ENCODE assay signal across 9 cellular contexts in genomic region chr22:20531404-20532181, GRCh38. TPM values are rescaled to one million over a fixed set of nuclear protein-coding genes. Genes with fewer than 3 reads are reported as not detected.
DNase-seq lines count a peak whose midpoint lies in the region; ATAC-seq, FAIRE-seq and TF ChIP-seq lines count a peak whose summit lies in the region.
"Had no signal": no experiment of that assay in that cellular context is flagged by ENCODE, and none has a peak within 500 bp of the region (broad histone marks: within the 10 kb centered on the region; RNA-seq: fewer than 3 reads in every experiment).

No MANE protein-coding gene starts in this region.

- H3K27ac ChIP-seq in astrocyte (ENCODE audit: low read depth, low read length) (peak overlapping the region; percentile 96), spleen (peak overlapping the region; percentile 51 to 78 (median 69))

- H3K4me1 Mint-ChIP-seq in astrocyte (ENCODE audit: low read depth, unreplicated experiment), result peaks cover 62% of the 10 kb centered on the region

- intact Hi-C loops in spleen (cut with DNase I; ENCODE audit: low total_unique reads), result no loop called here

- TF ChIP-seq CTCF in HFF-Myc (IDR thresholded peaks at IDR 0.05; ENCODE audit: low read depth, low read length, missing control alignments) (no peak), astrocyte (IDR thresholded peaks at IDR 0.05; ENCODE audit: insufficient read depth, low read depth, low read length) (no peak), spleen (IDR thresholded peaks at IDR 0.05 in 8 of 11, conservative IDR thresholded peaks at IDR 0.05 in 3 of 11) (no peak)

- H3K4me2 ChIP-seq in astrocyte (ENCODE audit: low read length), result peak overlapping the region; percentile 80

- TF ChIP-seq POLR2A in spleen (IDR thresholded peaks at IDR 0.05) (no peak), GM12891 (IDR thresholded peaks at IDR 0.05; ENCODE audit: low read depth, low read length) (no peak)

- H3K9ac ChIP-seq in astrocyte (ENCODE audit: low read length), result peak overlapping the region; percentile 81

- peak; percentile 64 for DNase-seq in 8988T
- DNase-seq in HFF-Myc (ENCODE audit: extremely low read depth, low read depth), result peak; percentile 73
- peak; percentile 92 for DNase-seq in astrocyte (ENCODE audit: low read depth)
- DNase-seq in iPS-NIHi7 (ENCODE audit: extremely low spot score), result peak; percentile 71
- DNase-seq in spleen, result no peak
- no peak for DNase-seq in GM12891 (ENCODE audit: insufficient read length, low spot score)
- DNase-seq in stimulated activated naive CD4-positive, alpha-beta T cell (lab: John Stamatoyannopoulos, UW), result no peak

- no peak for FAIRE-seq in astrocyte (lab: Jason Lieb, UNC)
- FAIRE-seq in GM12891 (lab: Jason Lieb, UNC), result no peak

- H3K27me3 ChIP-seq in astrocyte (ENCODE audit: insufficient read depth, low read length) (no peaks in the 10 kb centered on the region), spleen (replicated peaks in 1 of 7) (no peaks in the 10 kb centered on the region)

- H4K20me1 ChIP-seq in astrocyte (ENCODE audit: insufficient read depth, low read length), result peaks cover 83% of the 10 kb centered on the region

- H3K4me3 Mint-ChIP-seq in astrocyte (ENCODE audit: unreplicated experiment), result peak overlapping the region; percentile 68
- H3K4me3 Mint-ChIP-seq: stimulated activated naive CD8-positive, alpha-beta T cell treated with anti-CD3 and anti-CD28 coated beads, Interleukin-15, Interleukin-2, amounts not matched to agents 100 ng/mL and 50 ng/mL, for 24 hours had no signal

- peak overlapping the region; percentile 89 for H3K27ac Mint-ChIP-seq in astrocyte (ENCODE audit: unreplicated experiment)
- H3K27ac Mint-ChIP-seq: stimulated activated naive CD8-positive, alpha-beta T cell treated with anti-CD3 and anti-CD28 coated beads, Interleukin-15, Interleukin-2, amounts not matched to agents 100 ng/mL and 50 ng/mL, for 24 hours had no signal

- no peaks in the 10 kb centered on the region for H3K27me3 Mint-ChIP-seq in astrocyte (ENCODE audit: low read depth, unreplicated experiment)
- H3K27me3 Mint-ChIP-seq: stimulated activated naive CD8-positive, alpha-beta T cell treated with anti-CD3 and anti-CD28 coated beads, Interleukin-15, Interleukin-2, amounts not matched to agents 100 ng/mL and 50 ng/mL, for 24 hours had no signal

- no peak overlapping the region for H3K4me3 ChIP-seq in HFF-Myc (replicated peaks; ENCODE audit: low read depth, low read length)
- H3K4me3 ChIP-seq in astrocyte (ENCODE audit: insufficient read depth, low read depth, low read length), result no peak overlapping the region
- H3K4me3 ChIP-seq in spleen, result no peak overlapping the region

- no peaks in the 10 kb centered on the region for H3K9me3 ChIP-seq in astrocyte (ENCODE audit: insufficient read depth, low read depth, low read length)
- H3K9me3 ChIP-seq in spleen, result no peaks in the 10 kb centered on the region

- H2AFZ ChIP-seq in astrocyte (ENCODE audit: low read depth, low read length), result no peak overlapping the region

- peaks cover 6% of the 10 kb centered on the region for H3K36me3 ChIP-seq in astrocyte (ENCODE audit: insufficient read depth, low read length)
- peaks cover 0 to 88% (median 15%) of the 10 kb centered on the region in 6 donors for H3K36me3 ChIP-seq in spleen

- WGBS in spleen, 5 donors, result 60 to 75% (median 68%) methylated on average over 15 of the region's 15 CpGs

- peaks cover 28% of the 10 kb centered on the region for H3K36me3 Mint-ChIP-seq in astrocyte (ENCODE audit: low read depth, unreplicated experiment)

- no peaks in the 10 kb centered on the region for H3K9me3 Mint-ChIP-seq in astrocyte (ENCODE audit: unreplicated experiment)
- H3K9me3 Mint-ChIP-seq: stimulated activated naive CD8-positive, alpha-beta T cell treated with anti-CD3 and anti-CD28 coated beads, Interleukin-15, Interleukin-2, amounts not matched to agents 100 ng/mL and 50 ng/mL, for 24 hours had no signal

- H3K4me1 ChIP-seq in astrocyte (ENCODE audit: insufficient read depth, low read length) (peaks cover 55% of the 10 kb centered on the region), spleen (peaks cover 35 to 97% (median 70%) of the 10 kb centered on the region in 6 donors)

- ATAC-seq in GM19023 (IDR thresholded peaks at IDR 0.05; ENCODE audit: unreplicated experiment), result no peak

- H3K79me2 ChIP-seq in astrocyte (ENCODE audit: insufficient read depth, low read length), result peaks cover 88% of the 10 kb centered on the region

TF ChIP-seq in GM12891, 5 proteins besides CTCF, POLR2A, EP300 and RAD21:
- TF ChIP-seq POLR2AphosphoS5 (IDR thresholded peaks at IDR 0.05; ENCODE audit: low read depth, low read length) (no peak), TAF1 (IDR thresholded peaks at IDR 0.05; ENCODE audit: low read depth, low read length) (no peak), PAX5 (IDR thresholded peaks at IDR 0.05; ENCODE audit: insufficient read depth, low read length, severe bottlenecking) (no peak), POU2F2 (IDR thresholded peaks at IDR 0.05; ENCODE audit: low read depth, low read length) (no peak), SPI1 (IDR thresholded peaks at IDR 0.05; ENCODE audit: low read depth, low read length) (no peak)

RNA-seq across cellular contexts. Expression of gene MED15, which starts 24.2 kb away (rescaled TPM):
- 127 and 153 TPM in 2 replicates for total RNA-seq in astrocyte
- total RNA-seq in spleen, result 100 to 1,000 TPM in 4 of 7 donors, 10 to 100 TPM in 3; 76.4 to 162 (median 118) TPM
- 10 to 100 TPM; 32.2 to 80.1 (median 78.3) TPM for polyA plus RNA-seq in spleen
- polyA plus RNA-seq in GM12891 (2012; ENCODE audit: low read depth, missing spikeins), result 40.8 TPM

RNA-seq across cellular contexts. Expression of gene KLHL22, which starts 36.0 kb away (rescaled TPM):
- 13.7 and 14.0 TPM in 2 replicates for total RNA-seq in astrocyte
- total RNA-seq in spleen, result 10 to 100 TPM; 20.9 to 40.6 (median 36.0) TPM
- polyA plus RNA-seq in spleen, result 10 to 100 TPM; 14.0 to 20.8 (median 15.4) TPM
- polyA plus RNA-seq in GM12891 (2012; ENCODE audit: low read depth, missing spikeins), result 12.0 TPM

Comparison
In these comparisons a context has a peak if more than half of its experiments do, and no peak if none do; other contexts are left out.
1. DNase-seq: peak in 8988T (single experiment), HFF-Myc (single experiment), astrocyte (single experiment) and iPS-NIHi7 (single experiment); none in spleen (single experiment), GM12891 (single experiment) and stimulated activated naive CD4-positive, alpha-beta T cell (0 of 6).